ENCODE assay signal across 16 cellular contexts in genomic region chr1:222904451-222904850, GRCh38.
DNase-seq lines count a peak whose midpoint lies in the region; ATAC-seq lines count a peak whose summit lies in the region.
"Had no signal": no experiment of that assay in that cellular context is flagged by ENCODE, and none has a peak within 500 bp of the region (broad histone marks: within the 10 kb centered on the region; RNA-seq: fewer than 3 reads in every experiment).

No MANE protein-coding gene starts in this region.

- no peaks in the 10 kb centered on the region for H3K27me3 ChIP-seq in SJCRH30

- H3K4me3 ChIP-seq in SJCRH30 = no peak overlapping the region
- H3K4me3 ChIP-seq: GM23338 had no signal

- no peaks in the 10 kb centered on the region for H3K9me3 ChIP-seq in SJCRH30 (replicated peaks)

- DNase-seq in NCI-H1092 treated with DMSO at 0.1 percent for 48 hours (lab: John Stamatoyannopoulos, UW) (peak; percentile 15), NCI-H1092 (lab: John Stamatoyannopoulos, UW) (no peak), NCI-H1930 (lab: John Stamatoyannopoulos, UW) (peak; percentile 20 to 37), SJCRH30 (no peak), left kidney (ENCODE audit: low read depth, low spot score) (peak; percentile 31)
- DNase-seq: CD8-positive, alpha-beta T cell; DMS153; DMS79 treated with DMSO at 0.1 percent for 48 hours; EL; H7 had no signal

- no peaks in the 10 kb centered on the region for H3K36me3 ChIP-seq in SJCRH30

- no peak for ATAC-seq in HG02642 (IDR thresholded peaks at IDR 0.05; ENCODE audit: poor library complexity, unreplicated experiment)
- ATAC-seq in GM19035 (IDR thresholded peaks at IDR 0.05; ENCODE audit: unreplicated experiment) = no peak
- no peak for ATAC-seq in HG03097 (IDR thresholded peaks at IDR 0.05; ENCODE audit: low FRiP score, unreplicated experiment)
- ATAC-seq: CD8-positive, alpha-beta T cell; GM23338 had no signal

- H3K4me1 ChIP-seq in SJCRH30 = peaks cover 17% of the 10 kb centered on the region

- H3K27ac ChIP-seq in SJCRH30 = peak overlapping the region; percentile 49
- H3K27ac ChIP-seq: 22Rv1, HL-60 had no signal

Comparison
In these comparisons a context has a peak if more than half of its experiments do, and no peak if none do; other contexts are left out.
1. DNase-seq: peak in NCI-H1092 treated with DMSO at 0.1 percent for 48 hours (single experiment), NCI-H1930 (2 of 2) and left kidney (single experiment); none in NCI-H1092 (single experiment) and SJCRH30 (0 of 2).